ENCODE assay signal across 8 cellular contexts in the genomic region with DNA sequence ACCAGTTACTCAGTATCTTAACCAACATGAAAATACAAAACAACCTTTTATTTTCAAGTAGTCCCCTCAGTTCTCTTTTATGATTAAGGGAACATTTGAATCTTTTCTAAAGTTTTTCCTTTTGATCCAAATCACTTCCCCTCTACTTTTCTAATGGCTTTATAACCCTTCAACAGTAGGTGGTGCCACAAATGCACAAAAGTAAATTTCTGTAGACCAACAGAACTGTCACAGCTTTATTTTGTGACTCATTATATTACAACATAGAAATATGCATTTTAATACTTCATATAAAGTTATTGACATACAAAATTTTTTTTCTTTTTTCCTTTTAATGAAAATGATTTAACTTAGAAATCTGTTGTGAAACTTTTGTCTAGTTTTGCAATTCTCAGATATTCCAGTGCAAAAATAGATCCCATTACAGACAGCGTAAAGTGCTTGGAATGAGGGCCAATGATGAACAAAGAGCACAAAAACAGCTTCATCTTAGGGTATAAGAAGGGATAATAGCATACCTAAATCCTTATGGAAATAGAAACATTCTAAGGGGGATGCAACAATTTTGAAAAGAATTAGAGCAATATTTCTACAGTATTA.
DNase-seq lines count a peak whose midpoint lies in the region; ATAC-seq and TF ChIP-seq lines count a peak whose summit lies in the region.

No MANE protein-coding gene starts in this region.

- peak; percentile 80 for TF ChIP-seq CTCF in RWPE1 (conservative IDR thresholded peaks at IDR 0.05; ENCODE audit: low read depth)

- CTCF ChIA-PET in RWPE1 (lab: Yijun Ruan, JAX): interaction anchor here (0.6 to 1.5 kb wide), 4 partner anchors 26 to 635 kb away, joined by 3 to 9 read pairs (median 6); no protein-coding TSS in a partner anchor

- H3K27ac ChIP-seq in RWPE1: no peak overlapping the region

- DNase-seq in NCI-H1694 treated with DMSO at 0.1 percent for 48 hours (lab: John Stamatoyannopoulos, UW) (peak; percentile 14), NCI-H1694 (lab: John Stamatoyannopoulos, UW) (no peak), RWPE1 (ENCODE audit: low spot score) (peak; percentile 63), hepatic stellate cell (ENCODE audit: low spot score) (peak; percentile 24)

- ATAC-seq in HG03196 (IDR thresholded peaks at IDR 0.05; ENCODE audit: unreplicated experiment) (peak; percentile 38), GM18498 (IDR thresholded peaks at IDR 0.05; ENCODE audit: unreplicated experiment) (no peak), GM19023 (IDR thresholded peaks at IDR 0.05; ENCODE audit: unreplicated experiment) (no peak), GM18909 (IDR thresholded peaks at IDR 0.05; ENCODE audit: poor library complexity, unreplicated experiment) (no peak)

- POLR2A ChIA-PET in RWPE1 (lab: Yijun Ruan, JAX; ENCODE audit: low non-redundant PET): no interaction called here
